8 cellular contexts compared by ENCODE assay signal in genomic region chr1:155086182-155086741, GRCh38. TPM values are rescaled to one million over a fixed set of nuclear protein-coding genes. Genes with fewer than 3 reads are reported as not detected.
DNase-seq lines count a peak whose midpoint lies in the region; ATAC-seq and TF ChIP-seq lines count a peak whose summit lies in the region.

No MANE protein-coding gene starts in this region.

- no peak overlapping the region for H3K9ac ChIP-seq in endodermal cell (ENCODE audit: extremely low read depth, low read length, poor library complexity, severe bottlenecking)

- 19 to 23% methylated on average over 15 to 20 of the region's 21 CpGs for WGBS in endodermal cell (ENCODE audit: insufficient coverage in 1 of 2, insufficient read length in 1 of 2), 2 experiments

- ATAC-seq in naive B cell (ENCODE audit: low read depth in 2 of 2) (peak; percentile 15 to 16), GM21619 (IDR thresholded peaks at IDR 0.05; ENCODE audit: unreplicated experiment) (no peak)

- H3K36me3 Mint-ChIP-seq in endodermal cell (ENCODE audit: low read depth) (no peaks in the 10 kb centered on the region), naive B cell (peaks cover 0 to 6% of the 10 kb centered on the region in 2 donors)

- H3K4me3 ChIP-seq in endodermal cell (ENCODE audit: low read length) = no peak overlapping the region

- H3K9me3 Mint-ChIP-seq in endodermal cell = no peaks in the 10 kb centered on the region
- peaks cover 0 to 3% (median 0%) of the 10 kb centered on the region in 7 donors for H3K9me3 Mint-ChIP-seq in naive B cell

- peaks cover 12% of the 10 kb centered on the region for H3K4me1 Mint-ChIP-seq in endodermal cell
- H3K4me1 Mint-ChIP-seq in naive B cell = peaks cover 42 to 50% (median 46%) of the 10 kb centered on the region in 3 donors

- H3K4me1 ChIP-seq in endodermal cell (ENCODE audit: control insufficient read depth, insufficient read depth, low read length) = peaks cover 1% of the 10 kb centered on the region

- H3K27ac ChIP-seq in endodermal cell (ENCODE audit: low read depth, low read length) = no peak overlapping the region

- H3K27ac Mint-ChIP-seq in endodermal cell (no peak overlapping the region), naive B cell (peak overlapping the region in 5 of 6 donors; percentile 67 to 97 (median 89))

- peak; percentile 62 for DNase-seq in ACHN
- peak; percentile 88 for DNase-seq in GM13976 (ENCODE audit: low spot score)
- peak; percentile 27 for DNase-seq in NCI-H748 treated with DMSO at 0.1 percent for 48 hours (lab: John Stamatoyannopoulos, UW)
- peak; percentile 52 for DNase-seq in activated CD8-positive, alpha-beta memory T cell treated with anti-CD3 and anti-CD28 coated beads for 4 hours (ENCODE audit: low read depth in 2 of 2)
- peak; percentile 95 for DNase-seq in endodermal cell
- DNase-seq in naive B cell = peak; percentile 80
- DNase-seq in stimulated activated naive CD4-positive, alpha-beta T cell (lab: John Stamatoyannopoulos, UW) = peak; percentile 57 to 89 (median 76)

- TF ChIP-seq CTCF in GM13976 (IDR thresholded peaks at IDR 0.05; ENCODE audit: borderline replicate concordance, control extremely low read depth, extremely low read depth, insufficient read depth, missing control alignments) (peak; percentile 99), endodermal cell (conservative IDR thresholded peaks at IDR 0.05) (peak; percentile 99)

- H3K36me3 ChIP-seq in endodermal cell (ENCODE audit: control insufficient read depth, insufficient read depth, low read length) = no peaks in the 10 kb centered on the region

- in situ Hi-C loops in ACHN (cut with HindIII; ENCODE audit: low pct_ligation_motif_present, low pct_unique_long_range_greater_than_20kb, low sequenced_read_pairs) = no loop called here
- in situ Hi-C loops in GM13976 (cut with MboI; ENCODE audit: low sequenced_read_pairs, unreplicated experiment) = no loop called here

- no peaks in the 10 kb centered on the region for H3K9me3 ChIP-seq in endodermal cell (ENCODE audit: control insufficient read depth, low read length)

- H3K4me3 Mint-ChIP-seq in endodermal cell (peak overlapping the region; percentile 88), naive B cell (peak overlapping the region; percentile 68 to 96 (median 84))

- H3K27me3 ChIP-seq in endodermal cell (ENCODE audit: control insufficient read depth, insufficient read depth, low read length, poor library complexity, severe bottlenecking) = peaks cover 32% of the 10 kb centered on the region

- peaks cover 47% of the 10 kb centered on the region for H3K27me3 Mint-ChIP-seq in endodermal cell (ENCODE audit: insufficient read depth)
- peaks cover 25 to 33% (median 32%) of the 10 kb centered on the region in 3 donors for H3K27me3 Mint-ChIP-seq in naive B cell

RNA-seq across cellular contexts. Expression of gene EFNA3, which starts 7.6 kb away (rescaled TPM):
- total RNA-seq in endodermal cell = 1 to 10 TPM; 3.1 to 6.0 TPM
- 19.9 TPM for polyA plus RNA-seq in endodermal cell (2013, experiment 1 of 2)
- polyA plus RNA-seq in endodermal cell (2013, experiment 2 of 2) = 19.0 TPM
- polyA plus RNA-seq in naive B cell (ENCODE audit: low read depth in 6 of 6) = 1 to 10 TPM in 3 of 6 donors, under 1 TPM in 2, not detected in 1; 0.54 to 2.9 (median 2.1) TPM

RNA-seq across cellular contexts. Expression of gene EFNA4, which starts 22.7 kb away (rescaled TPM):
- total RNA-seq in endodermal cell = 10 to 100 TPM; 15.9 to 17.9 TPM
- 30.7 TPM for polyA plus RNA-seq in endodermal cell (2013, experiment 1 of 2)
- 29.6 TPM for polyA plus RNA-seq in endodermal cell (2013, experiment 2 of 2)
- 1 to 10 TPM in 5 of 6 donors, not detected in 1; 2.6 to 6.0 (median 3.3) TPM for polyA plus RNA-seq in naive B cell (ENCODE audit: low read depth in 6 of 6)

RNA-seq across cellular contexts. Expression of gene ADAM15, which starts 35.1 kb away (rescaled TPM):
- total RNA-seq in endodermal cell = 10 to 100 TPM; 13.4 to 16.5 TPM
- polyA plus RNA-seq in endodermal cell (2013, experiment 1 of 2) = 26.5 TPM
- 27.3 TPM for polyA plus RNA-seq in endodermal cell (2013, experiment 2 of 2)
- 1 to 10 TPM; 2.8 to 8.8 (median 7.0) TPM for polyA plus RNA-seq in naive B cell (ENCODE audit: low read depth in 6 of 6)

RNA-seq across cellular contexts. Expression of gene EFNA1, which starts 41.4 kb away (rescaled TPM):
- 1 to 10 TPM; 3.6 to 5.0 TPM for total RNA-seq in endodermal cell
- polyA plus RNA-seq in endodermal cell (2013, experiment 1 of 2) = 4.0 TPM
- 4.6 TPM for polyA plus RNA-seq in endodermal cell (2013, experiment 2 of 2)
- under 1 TPM in 3 of 6 donors, not detected in 3; 0.18 to 0.82 (median 0.56) TPM for polyA plus RNA-seq in naive B cell (ENCODE audit: low read depth in 6 of 6)

RNA-seq across cellular contexts. Expression of gene SLC50A1, which starts 49.4 kb away (rescaled TPM):
- total RNA-seq in endodermal cell = 10 to 100 TPM; 25.1 to 29.8 TPM
- 32.0 TPM for polyA plus RNA-seq in endodermal cell (2013, experiment 1 of 2)
- polyA plus RNA-seq in endodermal cell (2013, experiment 2 of 2) = 27.5 TPM
- polyA plus RNA-seq in naive B cell (ENCODE audit: low read depth in 6 of 6) = 100 to 1,000 TPM; 152 to 273 (median 201) TPM

Comparison
In these comparisons a context has a peak if more than half of its experiments do, and no peak if none do; other contexts are left out.
1. DNase-seq: peak in every context shown above with its lines; median percentile 95 in endodermal cell; 88 in GM13976; 80 in naive B cell; 76 in stimulated activated naive CD4-positive, alpha-beta T cell; 62 in ACHN; 52 in activated CD8-positive, alpha-beta memory T cell treated with anti-CD3 and anti-CD28 coated beads for 4 hours; 27 in NCI-H748 treated with DMSO at 0.1 percent for 48 hours.